Comparison of ENCODE assay signal across 14 cellular contexts in the genomic region with DNA sequence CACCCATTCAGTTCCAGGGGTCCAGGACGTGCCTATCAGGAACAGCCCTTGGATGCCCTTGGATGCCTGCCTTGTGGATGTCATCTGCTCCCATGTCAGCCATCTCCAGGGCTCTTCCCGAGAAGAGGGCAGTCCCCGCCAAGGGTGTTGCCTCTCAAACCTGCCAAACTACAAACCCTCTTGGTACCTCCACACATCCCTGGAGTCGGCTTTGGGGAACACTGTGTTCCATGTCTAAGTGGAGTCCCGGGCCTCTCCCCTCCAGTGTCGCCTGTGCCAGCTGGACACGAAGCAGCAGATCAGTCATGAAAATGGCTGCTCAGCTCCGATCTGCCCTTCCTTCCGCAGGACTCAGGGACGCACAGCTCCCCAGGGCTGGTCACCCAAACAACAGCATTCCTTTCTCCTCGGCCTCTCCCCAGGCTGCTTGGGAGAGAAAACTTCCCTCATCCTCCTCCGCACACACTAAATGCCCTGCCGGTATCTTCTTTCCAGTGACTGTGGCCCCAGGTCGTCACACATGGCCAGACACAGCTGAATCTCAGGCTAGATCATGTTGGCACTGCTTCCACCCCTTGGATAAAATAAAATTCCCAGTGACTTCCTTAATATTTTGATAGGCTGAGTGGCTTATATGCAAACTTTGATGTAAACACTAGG. TPM values are rescaled to one million over a fixed set of nuclear protein-coding genes. Genes with fewer than 3 reads are reported as not detected.
DNase-seq lines count a peak whose midpoint lies in the region; ATAC-seq, FAIRE-seq and TF ChIP-seq lines count a peak whose summit lies in the region.
"Had no signal": no experiment of that assay in that cellular context is flagged by ENCODE, and none has a peak within 500 bp of the region (broad histone marks: within the 10 kb centered on the region; RNA-seq: fewer than 3 reads in every experiment).

No MANE protein-coding gene starts in this region.

- H3K27ac ChIP-seq in DND-41 (ENCODE audit: low read length), result peak overlapping the region; percentile 78
- H3K27ac ChIP-seq in OCI-LY1 (ENCODE audit: low read depth, low read length, poor library complexity, severe bottlenecking), result peak overlapping the region; percentile 99

- H3K4me2 ChIP-seq in DND-41 (ENCODE audit: insufficient read depth, low read length), result peak overlapping the region; percentile 31
- peak overlapping the region; percentile 35 for H3K4me2 ChIP-seq in OCI-LY1 (ENCODE audit: low read length)

- H4K20me1 ChIP-seq in DND-41 (ENCODE audit: insufficient read depth, low read length) (peaks cover 44% of the 10 kb centered on the region), OCI-LY1 (ENCODE audit: insufficient read depth, low read length) (no peaks in the 10 kb centered on the region)

- H3K4me1 Mint-ChIP-seq in neural crest cell, result peaks cover 33% of the 10 kb centered on the region

- H3K27me3 ChIP-seq in DND-41 (ENCODE audit: insufficient read depth, low read length, poor library complexity) (no peaks in the 10 kb centered on the region), OCI-LY1 (ENCODE audit: insufficient read depth, low read length) (no peaks in the 10 kb centered on the region)

- H3K79me2 ChIP-seq in DND-41 (ENCODE audit: insufficient read depth, low read length) (peaks cover 98% of the 10 kb centered on the region), OCI-LY1 (ENCODE audit: insufficient read depth, low read length) (peaks cover 18% of the 10 kb centered on the region)

- H3K9me3 ChIP-seq in DND-41 (ENCODE audit: insufficient read depth, low read length, severe bottlenecking), result no peaks in the 10 kb centered on the region
- no peaks in the 10 kb centered on the region for H3K9me3 ChIP-seq in OCI-LY1 (ENCODE audit: low read length)

- H3F3A ChIP-seq in OCI-LY1 (ENCODE audit: insufficient read depth, low read length), result peaks cover 20% of the 10 kb centered on the region

- H3K27ac Mint-ChIP-seq in neural crest cell (ENCODE audit: unreplicated experiment), result peak overlapping the region; percentile 87

- DNase-seq in DND-41 (no peak), glomerular visceral epithelial cell (ENCODE audit: extremely low spot score) (peak; percentile 79), neural crest cell (ENCODE audit: low read depth, low spot score) (no peak), HUDEP-2 (lab: John Stamatoyannopoulos, UW; ENCODE audit: unreplicated experiment in 76 of 76) (no peak), HTR-8/SVneo (ENCODE audit: insufficient read length, low spot score) (no peak)
- DNase-seq: activated effector memory CD4-positive, alpha-beta T cell treated with anti-CD3 and anti-CD28 coated beads, Interleukin-2, amount 50 U/mL, for 16 hours; anterior cingulate cortex; NCI-H1105; stimulated activated CD4-positive, alpha-beta T cell treated with anti-CD3 and anti-CD28 coated beads, Interleukin-4, amount 100 ng/mL, for 1 hour had no signal

- TF ChIP-seq CTCF in DND-41 (IDR thresholded peaks at IDR 0.05; ENCODE audit: borderline replicate concordance, extremely low read depth, low read length, poor library complexity, severe bottlenecking), result no peak
- no peak for TF ChIP-seq CTCF in OCI-LY1 (IDR thresholded peaks at IDR 0.05; ENCODE audit: low read length)
- no peak for TF ChIP-seq CTCF in neural crest cell (conservative IDR thresholded peaks at IDR 0.05)

- no peak for FAIRE-seq in HTR-8/SVneo (lab: Jason Lieb, UNC)
- FAIRE-seq: colon had no signal

- peak overlapping the region in 1 of 2 experiments; percentile 17; a peak in 1 of 4 replicates for H3K4me3 ChIP-seq in DND-41 (ENCODE audit: low read depth in 1 of 2, low read length in 2 of 2)
- H3K4me3 ChIP-seq in OCI-LY1 (ENCODE audit: low read depth, low read length, poor library complexity, severe bottlenecking), result peak overlapping the region; percentile 17

- H3K36me3 ChIP-seq in DND-41 (ENCODE audit: insufficient read depth, low read length), result peaks cover 57% of the 10 kb centered on the region
- H3K36me3 ChIP-seq in OCI-LY1 (ENCODE audit: insufficient read depth, low read length), result peaks cover 19% of the 10 kb centered on the region; the same call in 1 of the 2 replicates

- no peak overlapping the region for H3K4me3 Mint-ChIP-seq in neural crest cell

- no peaks in the 10 kb centered on the region for H3K9me3 Mint-ChIP-seq in neural crest cell

- H3K9ac ChIP-seq in DND-41 (ENCODE audit: low read depth, low read length) (no peak overlapping the region; the same call in 1 of the 2 replicates), OCI-LY1 (ENCODE audit: low read length) (peak overlapping the region; percentile 52)

- H3K4me1 ChIP-seq in DND-41 (ENCODE audit: insufficient read depth, low read length), result peaks cover 99% of the 10 kb centered on the region
- H3K4me1 ChIP-seq in OCI-LY1 (ENCODE audit: insufficient read depth, low read length, severe bottlenecking), result peaks cover 92% of the 10 kb centered on the region

- H2AFZ ChIP-seq in DND-41 (ENCODE audit: low read depth, low read length), result no peak overlapping the region
- no peak overlapping the region for H2AFZ ChIP-seq in OCI-LY1 (ENCODE audit: low read length)

- ATAC-seq in DND-41 (ENCODE audit: insufficient read depth, low read depth) (no peak), HG02798 (IDR thresholded peaks at IDR 0.05; ENCODE audit: poor library complexity, unreplicated experiment) (no peak), GM21619 (IDR thresholded peaks at IDR 0.05; ENCODE audit: unreplicated experiment) (no peak)
- ATAC-seq: activated CD4-positive, CD25-positive, alpha-beta regulatory T cell treated with anti-CD3 and anti-CD28 coated beads, Interleukin-2, amount 50 U/mL, for 24 hours had no signal

- peaks cover 8% of the 10 kb centered on the region for H3K36me3 Mint-ChIP-seq in neural crest cell (ENCODE audit: low read depth)

- no peaks in the 10 kb centered on the region for H3K27me3 Mint-ChIP-seq in neural crest cell (ENCODE audit: low read depth)

- no peaks in the 10 kb centered on the region for H3K9me2 ChIP-seq in OCI-LY1 (ENCODE audit: low read depth, low read length)

RNA-seq across cellular contexts. Expression of a gene that starts 53.4 kb away (rescaled TPM):
- total RNA-seq in neural crest cell, result 57.1 and 58.0 TPM in 2 replicates
